Comparison of ENCODE assay signal across 26 cellular contexts in the genomic region with DNA sequence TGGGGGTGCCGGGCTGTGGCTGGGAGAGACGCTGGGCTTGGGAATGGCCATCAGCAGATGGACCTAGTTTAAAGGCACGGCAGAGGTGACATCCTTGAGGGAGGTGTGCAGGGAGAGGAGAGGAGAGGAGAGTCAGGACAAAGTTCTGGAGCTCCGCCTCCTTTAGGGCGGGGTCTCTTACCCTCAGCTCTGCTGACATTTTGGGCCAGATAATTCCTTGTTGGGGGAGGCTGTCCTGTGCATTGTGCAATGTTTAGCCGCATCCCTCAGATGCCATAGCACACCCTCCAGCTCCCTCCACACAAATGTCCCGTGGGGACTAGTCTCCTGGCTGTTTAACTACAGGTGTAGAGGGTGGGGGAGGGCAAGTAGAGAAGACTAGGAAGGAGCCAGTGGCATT. TPM values are rescaled to one million over a fixed set of nuclear protein-coding genes. Genes with fewer than 3 reads are reported as not detected.
DNase-seq lines count a peak whose midpoint lies in the region; ATAC-seq and TF ChIP-seq lines count a peak whose summit lies in the region.
"Had no signal": no experiment of that assay in that cellular context is flagged by ENCODE, and none has a peak within 500 bp of the region (broad histone marks: within the 10 kb centered on the region; RNA-seq: fewer than 3 reads in every experiment).

No MANE protein-coding gene starts in this region.

- H3K36me3 Mint-ChIP-seq in HFFc6 (ENCODE audit: low read depth) (peaks cover 19% of the 10 kb centered on the region), T-helper 17 cell (ENCODE audit: low read depth) (peaks cover 5% of the 10 kb centered on the region)
- H3K36me3 Mint-ChIP-seq: activated naive CD4-positive, alpha-beta T cell treated with anti-CD3 and anti-CD28 coated beads, Interleukin-2, amount 50 U/mL, for 72 hours; naive thymus-derived CD4-positive, alpha-beta T cell; T-cell had no signal

- H3K27ac Mint-ChIP-seq in HFFc6 (peak overlapping the region; percentile 6), T-helper 17 cell (peak overlapping the region; percentile 65)
- H3K27ac Mint-ChIP-seq: activated CD4-positive, alpha-beta memory T cell treated with anti-CD3 and anti-CD28 coated beads, Interleukin-2, amount 10 ng/mL, durations not matched to agents 7 days and 5 days; activated T-helper 2 cell treated with anti-CD3 and anti-CD28 coated beads, Interferon-gamma antibody, Interleukin-2, Interleukin-4, amounts not matched to agents 10 μg/mL and 5 μg/mL and 100 μg/mL, durations not matched to agents 14 hours and 24 hours and 36 hours; dendritic cell treated with granulocyte-macrophage colony-stimulating factor and Interleukin-4, amounts not matched to agents 40 ng/mL and 50 ng/mL, for 4 days; endodermal cell; naive thymus-derived CD4-positive, alpha-beta T cell; T-cell had no signal

- peak overlapping the region; percentile 1 to 59 for H3K27ac ChIP-seq in tibial artery
- H3K27ac ChIP-seq: upper lobe of right lung had no signal

- no peaks in the 10 kb centered on the region; the same call in 1 of the 2 replicates for H3K9me3 Mint-ChIP-seq in HFFc6
- H3K9me3 Mint-ChIP-seq: activated CD4-positive, alpha-beta memory T cell treated with anti-CD3 and anti-CD28 coated beads, Interleukin-2, amount 10 ng/mL, durations not matched to agents 7 days and 5 days; activated naive CD4-positive, alpha-beta T cell treated with anti-CD3 and anti-CD28 coated beads, Interleukin-2, amount 50 U/mL, for 72 hours; activated T-helper 2 cell treated with anti-CD3 and anti-CD28 coated beads, Interferon-gamma antibody, Interleukin-2, Interleukin-4, amounts not matched to agents 10 μg/mL and 5 μg/mL and 100 μg/mL, durations not matched to agents 14 hours and 24 hours and 36 hours; CD14-positive monocyte; dendritic cell treated with granulocyte-macrophage colony-stimulating factor and Interleukin-4, amounts not matched to agents 40 ng/mL and 50 ng/mL, for 4 days; endodermal cell; naive thymus-derived CD4-positive, alpha-beta T cell; T-cell had no signal

- H3K9me3 ChIP-seq in T-helper 17 cell (ENCODE audit: control insufficient read depth, low read length, poor library complexity, severe bottlenecking), result no peaks in the 10 kb centered on the region
- H3K9me3 ChIP-seq in tibial artery, result no peaks in the 10 kb centered on the region
- H3K9me3 ChIP-seq: ascending aorta, upper lobe of right lung had no signal

- intact Hi-C loops in tibial artery (cut with DNase I; ENCODE audit: low total_unique reads), result no loop called here

- DNase-seq in HFFc6 (no peak), T-helper 17 cell (no peak), fibroblast of gingiva (ENCODE audit: low read depth) (peak; percentile 39), tibial artery (no peak), NCI-H146 (lab: John Stamatoyannopoulos, UW) (no peak), amniotic stem cell (lab: John Stamatoyannopoulos, UW) (no peak)
- DNase-seq: activated CD4-positive, alpha-beta memory T cell treated with anti-CD3 and anti-CD28 coated beads, Interleukin-2, amount 10 ng/mL, durations not matched to agents 7 days and 5 days; activated CD4-positive, CD25-positive, alpha-beta regulatory T cell treated with anti-CD3 and anti-CD28 coated beads, Interleukin-2, amount 50 U/mL, for 72 hours; activated CD8-positive, alpha-beta memory T cell treated with anti-CD3 and anti-CD28 coated beads, Interleukin-2, amount 50 U/mL, for 48 hours; caudate nucleus; endodermal cell; midbrain; naive thymus-derived CD4-positive, alpha-beta T cell; NCI-H1048; NCI-H187 treated with DMSO at 0.1 percent for 48 hours; NCI-H69; occipital lobe; T-cell; upper lobe of right lung had no signal

- H3K4me1 Mint-ChIP-seq in HFFc6 (ENCODE audit: low read depth) (peaks cover 35% of the 10 kb centered on the region), T-helper 17 cell (peaks cover 5% of the 10 kb centered on the region)
- H3K4me1 Mint-ChIP-seq: activated CD4-positive, alpha-beta memory T cell treated with anti-CD3 and anti-CD28 coated beads, Interleukin-2, amount 10 ng/mL, durations not matched to agents 7 days and 5 days; CD14-positive monocyte; T-cell had no signal

- no peak overlapping the region for H3K4me3 ChIP-seq in tibial artery
- H3K4me3 ChIP-seq: ascending aorta, GM12878, upper lobe of right lung had no signal

- H3K36me3 ChIP-seq in tibial artery, result peaks cover 51 to 91% (median 83%) of the 10 kb centered on the region in 3 donors

- ATAC-seq in T-helper 17 cell (no peak), GM21717 (IDR thresholded peaks at IDR 0.05; ENCODE audit: unreplicated experiment) (no peak)
- ATAC-seq: activated naive CD4-positive, alpha-beta T cell treated with anti-CD3 and anti-CD28 coated beads, Interleukin-2, amount 50 U/mL, for 72 hours; GM12878; naive thymus-derived CD4-positive, alpha-beta T cell; T-cell; upper lobe of right lung had no signal

- H3K27me3 Mint-ChIP-seq in HFFc6 (ENCODE audit: insufficient read depth), result peaks cover 13% of the 10 kb centered on the region
- peaks cover 16% of the 10 kb centered on the region for H3K27me3 Mint-ChIP-seq in T-helper 17 cell
- H3K27me3 Mint-ChIP-seq: activated CD4-positive, alpha-beta memory T cell treated with anti-CD3 and anti-CD28 coated beads, Interleukin-2, amount 10 ng/mL, durations not matched to agents 7 days and 5 days; dendritic cell treated with granulocyte-macrophage colony-stimulating factor and Interleukin-4, amounts not matched to agents 40 ng/mL and 50 ng/mL, for 4 days; naive thymus-derived CD4-positive, alpha-beta T cell; T-cell had no signal

- H3K4me3 Mint-ChIP-seq in HFFc6, result no peak overlapping the region
- no peak overlapping the region for H3K4me3 Mint-ChIP-seq in T-helper 17 cell
- H3K4me3 Mint-ChIP-seq: activated CD4-positive, alpha-beta memory T cell treated with anti-CD3 and anti-CD28 coated beads, Interleukin-2, amount 10 ng/mL, durations not matched to agents 7 days and 5 days; CD14-positive monocyte; dendritic cell treated with granulocyte-macrophage colony-stimulating factor and Interleukin-4, amounts not matched to agents 40 ng/mL and 50 ng/mL, for 4 days; endodermal cell; naive thymus-derived CD4-positive, alpha-beta T cell; T-cell had no signal

- no peak for TF ChIP-seq CTCF in HFFc6 (IDR thresholded peaks at IDR 0.05)
- no peak for TF ChIP-seq CTCF in tibial artery (IDR thresholded peaks at IDR 0.05)

- H3K27me3 ChIP-seq in tibial artery, result no peaks in the 10 kb centered on the region
- H3K27me3 ChIP-seq: ascending aorta, upper lobe of right lung had no signal

- H3K4me1 ChIP-seq in tibial artery, result peaks cover 0 to 37% (median 2%) of the 10 kb centered on the region in 4 donors
- H3K4me1 ChIP-seq: ascending aorta, upper lobe of right lung had no signal

RNA-seq across cellular contexts. Expression of a gene that starts 48.3 kb away (rescaled TPM):
- total RNA-seq in HFFc6 (2021; fragmentation: NEBNext Ultra II Directional; extraction: Animal tissue kit (Norgen Biotek cat#: 25700)), result 100 to 1,000 TPM; 206 to 231 (median 224) TPM
- total RNA-seq in T-helper 17 cell, result under 1 TPM; 0.39 to 0.47 TPM

Comparison
In these comparisons a context has a peak if more than half of its experiments do, and no peak if none do; other contexts are left out.
1. RNA of a gene that starts 48.3 kb away (total RNA-seq): 206 to 231 TPM in HFFc6; 0.39 to 0.47 TPM in T-helper 17 cell; every median in the first group is over 100 times any median in the second.